26 cellular contexts compared by ENCODE assay signal in the genomic region with DNA sequence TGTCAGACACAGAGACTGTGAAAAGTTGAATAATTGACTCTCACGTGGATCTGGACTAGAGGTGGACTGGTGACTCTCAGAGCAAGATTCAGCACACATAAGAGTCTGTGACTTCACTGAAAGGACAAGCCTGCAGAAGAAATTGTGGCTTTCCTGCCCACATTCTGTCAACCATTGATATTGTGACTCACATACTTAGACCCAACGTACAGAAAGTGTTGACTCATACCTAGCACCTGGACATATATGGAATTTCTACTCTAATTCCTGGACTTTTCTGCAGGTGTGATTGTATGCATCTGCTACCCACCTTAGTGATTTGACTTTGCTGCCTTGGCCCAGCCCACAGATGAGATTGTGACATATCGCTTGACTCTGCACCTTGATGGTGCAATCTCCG. TPM values are rescaled to one million over a fixed set of nuclear protein-coding genes. Genes with fewer than 3 reads are reported as not detected.
DNase-seq lines count a peak whose midpoint lies in the region; ATAC-seq, FAIRE-seq and TF ChIP-seq lines count a peak whose summit lies in the region.
"Had no signal": no experiment of that assay in that cellular context is flagged by ENCODE, and none has a peak within 500 bp of the region (broad histone marks: within the 10 kb centered on the region; RNA-seq: fewer than 3 reads in every experiment).

No MANE protein-coding gene starts in this region.

- no TSS peak for BruUV-seq in mammary epithelial cell (replicated peaks; lab: Mats Ljungman, UMichigan)
- no TSS peak for BruUV-seq in MCF 10A (replicated peaks; lab: Mats Ljungman, UMichigan)

- H3K9me3 Mint-ChIP-seq in MCF 10A (ENCODE audit: unreplicated experiment) = peaks cover 41% of the 10 kb centered on the region
- peaks cover 3% of the 10 kb centered on the region for H3K9me3 Mint-ChIP-seq in astrocyte (ENCODE audit: unreplicated experiment)
- peaks cover 0 to 3% of the 10 kb centered on the region in 2 donors for H3K9me3 Mint-ChIP-seq in stimulated activated naive B cell treated with anti-CD40 and anti-IgM and Interleukin-4, amounts not matched to agents 10 μg/mL and 1 μg/mL and 100 μg/mL, for 72 hours
- peaks cover 54% of the 10 kb centered on the region for H3K9me3 Mint-ChIP-seq in activated CD4-positive, alpha-beta T cell treated with anti-CD3 and anti-CD28 coated beads, Interleukin-2, amount 10 ng/mL, durations not matched to agents 7 days and 5 days

- H3K27me3 Mint-ChIP-seq in MCF 10A (ENCODE audit: insufficient read depth, unreplicated experiment) (no peaks in the 10 kb centered on the region), astrocyte (ENCODE audit: low read depth, unreplicated experiment) (no peaks in the 10 kb centered on the region)
- no peaks in the 10 kb centered on the region for H3K27me3 Mint-ChIP-seq in stimulated activated naive B cell treated with anti-CD40 and anti-IgM and Interleukin-4, amounts not matched to agents 10 μg/mL and 1 μg/mL and 100 μg/mL, for 72 hours
- H3K27me3 Mint-ChIP-seq in activated CD4-positive, alpha-beta T cell treated with anti-CD3 and anti-CD28 coated beads, Interleukin-2, amount 10 ng/mL, durations not matched to agents 7 days and 5 days = no peaks in the 10 kb centered on the region
- H3K27me3 Mint-ChIP-seq: CD4-positive, CD25-positive, alpha-beta regulatory T cell had no signal

- ATAC-seq in esophagus mucosa = peak; percentile 42
- no peak for ATAC-seq in stimulated activated naive B cell treated with anti-CD40 and anti-IgM and Interleukin-4, amounts not matched to agents 10 μg/mL and 1 μg/mL and 100 μg/mL, for 72 hours (replicated peaks)
- ATAC-seq in HG03159 (IDR thresholded peaks at IDR 0.05; ENCODE audit: unreplicated experiment) = no peak
- ATAC-seq: HCT116, HepG2 had no signal

- POLR2A ChIA-PET in MCF 10A (lab: Yijun Ruan, JAX) = no interaction called here
- POLR2A ChIA-PET in activated CD4-positive, alpha-beta T cell treated with anti-CD3 and anti-CD28 coated beads, Interleukin-2, amount 10 ng/mL, durations not matched to agents 7 days and 5 days (lab: Charles Lee) = no interaction called here

- H3K27ac Mint-ChIP-seq in MCF 10A (ENCODE audit: low read depth, unreplicated experiment) = no peak overlapping the region
- no peak overlapping the region for H3K27ac Mint-ChIP-seq in astrocyte (ENCODE audit: unreplicated experiment)
- peak overlapping the region; percentile 31 for H3K27ac Mint-ChIP-seq in stimulated activated naive B cell treated with anti-CD40 and anti-IgM and Interleukin-4, amounts not matched to agents 10 μg/mL and 1 μg/mL and 100 μg/mL, for 72 hours
- H3K27ac Mint-ChIP-seq in activated CD4-positive, alpha-beta T cell treated with anti-CD3 and anti-CD28 coated beads, Interleukin-2, amount 10 ng/mL, durations not matched to agents 7 days and 5 days = no peak overlapping the region
- H3K27ac Mint-ChIP-seq: CD4-positive, CD25-positive, alpha-beta regulatory T cell had no signal

- H3K4me3 ChIP-seq in mammary epithelial cell (replicated peaks in 1 of 3; ENCODE audit: insufficient read depth in 1 of 3, low read depth in 2 of 3, low read length in 3 of 3) = no peak overlapping the region
- H3K4me3 ChIP-seq in astrocyte (ENCODE audit: insufficient read depth, low read depth, low read length) = no peak overlapping the region
- H3K4me3 ChIP-seq: PC-9, SK-N-MC had no signal

- dilution Hi-C loops in mammary epithelial cell (cut with HindIII; ENCODE audit: low sequenced_read_pairs) = no loop called here

- H3K36me3 Mint-ChIP-seq in MCF 10A (ENCODE audit: insufficient read depth, unreplicated experiment) (no peaks in the 10 kb centered on the region), astrocyte (ENCODE audit: low read depth, unreplicated experiment) (peaks cover 31% of the 10 kb centered on the region)
- H3K36me3 Mint-ChIP-seq in stimulated activated naive B cell treated with anti-CD40 and anti-IgM and Interleukin-4, amounts not matched to agents 10 μg/mL and 1 μg/mL and 100 μg/mL, for 72 hours = peaks cover 10 to 14% of the 10 kb centered on the region in 2 donors
- H3K36me3 Mint-ChIP-seq in activated CD4-positive, alpha-beta T cell treated with anti-CD3 and anti-CD28 coated beads, Interleukin-2, amount 10 ng/mL, durations not matched to agents 7 days and 5 days (ENCODE audit: low read depth) = peaks cover 2% of the 10 kb centered on the region

- H3K4me1 ChIP-seq in mammary epithelial cell (ENCODE audit: insufficient read depth, low read length) (no peaks in the 10 kb centered on the region), astrocyte (ENCODE audit: insufficient read depth, low read length) (no peaks in the 10 kb centered on the region)

- in situ Hi-C loops in mammary epithelial cell (cut with MboI; ENCODE audit: low sequenced_read_pairs in 2 of 2) = no loop called here

- no peaks in the 10 kb centered on the region for H3K79me2 ChIP-seq in mammary epithelial cell (ENCODE audit: insufficient read depth, low read length)
- H3K79me2 ChIP-seq in astrocyte (ENCODE audit: insufficient read depth, low read length) = no peaks in the 10 kb centered on the region

- intact Hi-C loops in mammary epithelial cell (cut with micrococcal nuclease) (no loop called here), MCF 10A (cut with micrococcal nuclease) (no loop called here)

- H3K27ac ChIP-seq in mammary epithelial cell (ENCODE audit: insufficient read depth, low read depth, low read length) = no peak overlapping the region
- no peak overlapping the region for H3K27ac ChIP-seq in astrocyte (ENCODE audit: low read depth, low read length)
- H3K27ac ChIP-seq: PC-9, SK-N-MC had no signal

- TF ChIP-seq CTCF in mammary epithelial cell (conservative IDR thresholded peaks at IDR 0.05 in 1 of 2, IDR thresholded peaks at IDR 0.05 in 1 of 2; ENCODE audit: extremely low read depth in 1 of 2, insufficient read depth in 1 of 2, low read depth in 1 of 2, low read length in 2 of 2) = no peak
- TF ChIP-seq CTCF in MCF 10A (IDR thresholded peaks at IDR 0.05; ENCODE audit: unreplicated experiment) = no peak
- no peak for TF ChIP-seq CTCF in astrocyte (IDR thresholded peaks at IDR 0.05; ENCODE audit: insufficient read depth, low read depth, low read length)

- CTCF ChIA-PET in mammary epithelial cell (lab: Charles Lee; ENCODE audit: low non-redundant PET) (no interaction called here), MCF 10A (lab: Yijun Ruan, JAX) (no interaction called here)
- CTCF ChIA-PET in activated CD4-positive, alpha-beta T cell treated with anti-CD3 and anti-CD28 coated beads, Interleukin-2, amount 10 ng/mL, durations not matched to agents 7 days and 5 days (lab: Charles Lee) = no interaction called here

- FAIRE-seq in astrocyte (lab: Jason Lieb, UNC) = no peak
- FAIRE-seq: D721Med, HepG2 had no signal

- H3K4me2 ChIP-seq in mammary epithelial cell (ENCODE audit: insufficient read depth, low read depth, low read length) (no peak overlapping the region), astrocyte (ENCODE audit: low read length) (no peak overlapping the region)
- H3K4me2 ChIP-seq: PC-9 had no signal

- H3K4me3 Mint-ChIP-seq in MCF 10A (ENCODE audit: unreplicated experiment) (no peak overlapping the region), astrocyte (ENCODE audit: unreplicated experiment) (no peak overlapping the region)
- H3K4me3 Mint-ChIP-seq in stimulated activated naive B cell treated with anti-CD40 and anti-IgM and Interleukin-4, amounts not matched to agents 10 μg/mL and 1 μg/mL and 100 μg/mL, for 72 hours = no peak overlapping the region
- H3K4me3 Mint-ChIP-seq in activated CD4-positive, alpha-beta T cell treated with anti-CD3 and anti-CD28 coated beads, Interleukin-2, amount 10 ng/mL, durations not matched to agents 7 days and 5 days = no peak overlapping the region
- H3K4me3 Mint-ChIP-seq: CD4-positive, CD25-positive, alpha-beta regulatory T cell had no signal

- no peak overlapping the region for H2AFZ ChIP-seq in mammary epithelial cell (ENCODE audit: low read depth, low read length)
- no peak overlapping the region for H2AFZ ChIP-seq in astrocyte (ENCODE audit: low read depth, low read length)
- H2AFZ ChIP-seq: PC-9 had no signal

- no peak overlapping the region for H3K9ac ChIP-seq in mammary epithelial cell (ENCODE audit: insufficient read depth, low read length)
- H3K9ac ChIP-seq in astrocyte (ENCODE audit: low read length) = no peak overlapping the region

- H4K20me1 ChIP-seq in mammary epithelial cell (ENCODE audit: insufficient read depth, low read length) (no peaks in the 10 kb centered on the region), astrocyte (ENCODE audit: insufficient read depth, low read length) (no peaks in the 10 kb centered on the region)

- WGBS in mammary epithelial cell (ENCODE audit: low coverage, missing lambda C conversion rate) = 52% methylated on average over 4 of the region's 4 CpGs

- no peaks in the 10 kb centered on the region for H3K27me3 ChIP-seq in mammary epithelial cell (ENCODE audit: insufficient read depth, low read length)
- no peaks in the 10 kb centered on the region for H3K27me3 ChIP-seq in astrocyte (ENCODE audit: insufficient read depth, low read length)

- no peaks in the 10 kb centered on the region for H3K36me3 ChIP-seq in mammary epithelial cell (ENCODE audit: insufficient read depth, low read length)
- peaks cover 14% of the 10 kb centered on the region for H3K36me3 ChIP-seq in astrocyte (ENCODE audit: insufficient read depth, low read length)

- no peaks in the 10 kb centered on the region for H3K4me1 Mint-ChIP-seq in MCF 10A (ENCODE audit: insufficient read depth, unreplicated experiment)
- peaks cover 8% of the 10 kb centered on the region for H3K4me1 Mint-ChIP-seq in astrocyte (ENCODE audit: low read depth, unreplicated experiment)
- no peaks in the 10 kb centered on the region for H3K4me1 Mint-ChIP-seq in stimulated activated naive B cell treated with anti-CD40 and anti-IgM and Interleukin-4, amounts not matched to agents 10 μg/mL and 1 μg/mL and 100 μg/mL, for 72 hours
- no peaks in the 10 kb centered on the region for H3K4me1 Mint-ChIP-seq in activated CD4-positive, alpha-beta T cell treated with anti-CD3 and anti-CD28 coated beads, Interleukin-2, amount 10 ng/mL, durations not matched to agents 7 days and 5 days
- H3K4me1 Mint-ChIP-seq: CD4-positive, CD25-positive, alpha-beta regulatory T cell had no signal

- peak; percentile 89 for DNase-seq in mammary epithelial cell
- no peak for DNase-seq in MCF 10A (ENCODE audit: unreplicated experiment)
- peak; percentile 6 for DNase-seq in astrocyte (ENCODE audit: low read depth)
- DNase-seq in stimulated activated naive B cell treated with anti-CD40 and anti-IgM and Interleukin-4, amounts not matched to agents 10 μg/mL and 1 μg/mL and 100 μg/mL, for 72 hours = no peak
- DNase-seq in activated CD4-positive, alpha-beta T cell treated with anti-CD3 and anti-CD28 coated beads, Interleukin-2, amount 10 ng/mL, durations not matched to agents 7 days and 5 days = no peak
- DNase-seq in stimulated activated CD8-positive, alpha-beta memory T cell treated with anti-CD3 and anti-CD28 coated beads, Interleukin-4, amount 100 ng/mL, for 48 hours = no peak
- DNase-seq: 8988T; CD4-positive, CD25-positive, alpha-beta regulatory T cell; EL; GF-D8; Karpas-422; NCI-H1092 treated with DMSO at 0.1 percent for 48 hours; NCI-H1436; NCI-H187 treated with DMSO at 0.1 percent for 48 hours; NCI-H2171 treated with DMSO at 0.1 percent for 48 hours; NCI-H524 treated with DMSO at 0.1 percent for 48 hours; NCI-H82; NK-92 treated with Interleukin-12 subunit alpha and Interleukin-12 subunit beta, amount 100 ng/mL, for 24 hours; PC-9; SIG-M5 had no signal

- H3K9me3 ChIP-seq in mammary epithelial cell (replicated peaks; ENCODE audit: insufficient read depth, low read length) = peaks cover 45% of the 10 kb centered on the region
- peaks cover 3% of the 10 kb centered on the region for H3K9me3 ChIP-seq in astrocyte (ENCODE audit: insufficient read depth, low read depth, low read length)

RNA-seq across cellular contexts. Expression of a gene that starts 15.6 kb away (rescaled TPM):
- total RNA-seq in mammary epithelial cell (1 to 10 TPM; 1.6 to 3.5 TPM), MCF 10A (2022) (not detected in 2 replicates), astrocyte (2.0 and 2.8 TPM in 2 replicates), esophagus mucosa (0.44 TPM)
- polyA plus RNA-seq in mammary epithelial cell = 0.03 TPM
- polyA minus RNA-seq in mammary epithelial cell = not detected
- 1 to 10 TPM; 1.3 to 2.1 TPM for total RNA-seq in activated CD4-positive, alpha-beta T cell treated with anti-CD3 and anti-CD28 coated beads, Interleukin-2, amount 10 ng/mL, durations not matched to agents 7 days and 5 days
- polyA plus RNA-seq: HepG2 had no signal

Comparison
In these comparisons a context has a peak if more than half of its experiments do, and no peak if none do; other contexts are left out.
1. DNase-seq: peak in mammary epithelial cell (single experiment) and astrocyte (single experiment); none in MCF 10A (single experiment), stimulated activated naive B cell treated with anti-CD40 and anti-IgM and Interleukin-4, amounts not matched to agents 10 μg/mL and 1 μg/mL and 100 μg/mL, for 72 hours (single experiment), activated CD4-positive, alpha-beta T cell treated with anti-CD3 and anti-CD28 coated beads, Interleukin-2, amount 10 ng/mL, durations not matched to agents 7 days and 5 days (single experiment) and stimulated activated CD8-positive, alpha-beta memory T cell treated with anti-CD3 and anti-CD28 coated beads, Interleukin-4, amount 100 ng/mL, for 48 hours (single experiment).